28 cellular contexts compared by ENCODE assay signal in the genomic region with DNA sequence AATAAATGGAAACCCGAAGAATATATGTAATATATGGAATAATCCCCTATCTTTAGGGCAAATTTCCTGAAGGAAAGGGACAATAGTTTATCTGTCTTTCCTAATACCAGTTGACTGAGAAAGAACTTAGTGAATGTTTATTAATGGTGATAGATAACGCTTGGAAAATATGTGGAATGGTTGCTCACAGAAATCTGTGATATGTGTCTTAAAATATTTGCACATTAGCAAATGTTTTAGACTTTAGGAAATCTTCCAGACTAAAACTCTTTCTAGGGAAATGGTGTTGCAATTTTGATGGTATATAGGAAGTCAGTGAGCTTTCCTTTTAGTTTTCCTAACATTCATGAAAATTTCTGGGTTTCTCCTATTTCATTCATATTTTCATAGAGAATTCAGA.
"Had no signal": no experiment of that assay in that cellular context is flagged by ENCODE, and none has a peak within 500 bp of the region (broad histone marks: within the 10 kb centered on the region; RNA-seq: fewer than 3 reads in every experiment).

No MANE protein-coding gene starts in this region.

- H3K4me1 ChIP-seq: ascending aorta, breast epithelium, gastrocnemius medialis had no signal

- H3K36me3 Mint-ChIP-seq: brain had no signal

- H3K4me1 Mint-ChIP-seq: activated T-helper 17 cell treated with anti-CD3 and anti-CD28 coated beads, Interleukin-2, amount 50 U/mL, for 72 hours; brain; central memory CD8-positive, alpha-beta T cell; endodermal cell had no signal

- H3K27ac ChIP-seq: adrenal gland, ascending aorta, breast epithelium, dorsolateral prefrontal cortex, foreskin keratinocyte, gastrocnemius medialis, heart left ventricle had no signal

- ATAC-seq: activated CD4-positive, alpha-beta T cell treated with anti-CD3 and anti-CD28 coated beads for 36 hours; activated CD8-positive, alpha-beta T cell treated with anti-CD3 and anti-CD28 coated beads for 36 hours; activated T-cell treated with anti-CD3 and anti-CD28 coated beads, Interleukin-2, amount 50 U/mL, for 4 hours; activated T-helper 17 cell treated with anti-CD3 and anti-CD28 coated beads, Interleukin-2, amount 50 U/mL, for 72 hours; gastrocnemius medialis had no signal

- H3K27me3 ChIP-seq: adrenal gland, ascending aorta, breast epithelium, dorsolateral prefrontal cortex, gastrocnemius medialis, heart left ventricle had no signal

- H3K4me3 ChIP-seq: adrenal gland, ascending aorta, breast epithelium, coronary artery, dorsolateral prefrontal cortex, gastrocnemius medialis, heart left ventricle had no signal

- H3K27ac Mint-ChIP-seq: activated CD4-positive, alpha-beta T cell treated with anti-CD3 and anti-CD28 coated beads for 36 hours; activated CD4-positive, alpha-beta T cell treated with anti-CD3 and anti-CD28 coated beads, Interleukin-2, amount 10 ng/mL, durations not matched to agents 24 days and 14 days; activated CD8-positive, alpha-beta T cell treated with anti-CD3 and anti-CD28 coated beads for 36 hours; activated naive CD8-positive, alpha-beta T cell; activated T-helper 17 cell treated with anti-CD3 and anti-CD28 coated beads, Interleukin-2, amount 50 U/mL, for 72 hours; brain; dendritic cell treated with granulocyte-macrophage colony-stimulating factor and Interleukin-4, amounts not matched to agents 40 ng/mL and 50 ng/mL, for 4 days; endodermal cell had no signal

- H3K9me3 ChIP-seq: adrenal gland, ascending aorta, breast epithelium, gastrocnemius medialis, heart left ventricle had no signal

- H3K36me3 ChIP-seq: adrenal gland, ascending aorta, breast epithelium, gastrocnemius medialis, heart left ventricle had no signal

- DNase-seq: activated CD4-positive, alpha-beta T cell treated with anti-CD3 and anti-CD28 coated beads for 36 hours; activated CD4-positive, alpha-beta T cell treated with anti-CD3 and anti-CD28 coated beads, Interleukin-2, amount 10 ng/mL, durations not matched to agents 24 days and 14 days; activated CD4-positive, CD25-positive, alpha-beta regulatory T cell; activated CD4-positive, CD25-positive, alpha-beta regulatory T cell treated with anti-CD3 and anti-CD28 coated beads, Interleukin-2, amount 50 U/mL, for 72 hours; activated CD8-positive, alpha-beta memory T cell treated with anti-CD3 and anti-CD28 coated beads for 24 hours; activated CD8-positive, alpha-beta T cell treated with anti-CD3 and anti-CD28 coated beads for 36 hours; activated effector memory CD4-positive, alpha-beta T cell treated with Interleukin-2 at 50 U/mL for 16 hours; activated gamma-delta T cell treated with Interleukin-2 at 50 U/mL for 16 hours; activated naive CD4-positive, alpha-beta T cell treated with anti-CD3 and anti-CD28 coated beads, Interleukin-2, amount 50 U/mL, for 16 hours; activated naive CD4-positive, alpha-beta T cell treated with Interleukin-2 at 50 U/mL for 16 hours; activated T-cell treated with anti-CD3 and anti-CD28 coated beads, Interleukin-2, amount 50 U/mL, for 4 hours; adrenal gland; dorsolateral prefrontal cortex; effector memory CD4-positive, alpha-beta T cell; endodermal cell; gastrocnemius medialis; glutamatergic neuron; heart left ventricle; T-helper 2 cell had no signal

- H3K27me3 Mint-ChIP-seq: activated naive CD8-positive, alpha-beta T cell; brain; dendritic cell treated with granulocyte-macrophage colony-stimulating factor and Interleukin-4, amounts not matched to agents 40 ng/mL and 50 ng/mL, for 4 days had no signal

- H3K9me3 Mint-ChIP-seq: activated CD4-positive, alpha-beta T cell treated with anti-CD3 and anti-CD28 coated beads, Interleukin-2, amount 10 ng/mL, durations not matched to agents 24 days and 14 days; activated CD8-positive, alpha-beta T cell treated with anti-CD3 and anti-CD28 coated beads for 36 hours; activated T-cell treated with anti-CD3 and anti-CD28 coated beads, Interleukin-2, amount 50 U/mL, for 4 hours; activated T-helper 17 cell treated with anti-CD3 and anti-CD28 coated beads, Interleukin-2, amount 50 U/mL, for 72 hours; brain; central memory CD8-positive, alpha-beta T cell; dendritic cell treated with granulocyte-macrophage colony-stimulating factor and Interleukin-4, amounts not matched to agents 40 ng/mL and 50 ng/mL, for 4 days; endodermal cell had no signal

- H3K4me3 Mint-ChIP-seq: activated CD4-positive, alpha-beta T cell treated with anti-CD3 and anti-CD28 coated beads for 36 hours; activated CD4-positive, alpha-beta T cell treated with anti-CD3 and anti-CD28 coated beads, Interleukin-2, amount 10 ng/mL, durations not matched to agents 24 days and 14 days; activated CD8-positive, alpha-beta T cell treated with anti-CD3 and anti-CD28 coated beads for 36 hours; activated naive CD8-positive, alpha-beta T cell; activated T-cell treated with anti-CD3 and anti-CD28 coated beads, Interleukin-2, amount 50 U/mL, for 4 hours; activated T-helper 17 cell treated with anti-CD3 and anti-CD28 coated beads, Interleukin-2, amount 50 U/mL, for 72 hours; brain; central memory CD8-positive, alpha-beta T cell; dendritic cell treated with granulocyte-macrophage colony-stimulating factor and Interleukin-4, amounts not matched to agents 40 ng/mL and 50 ng/mL, for 4 days; endodermal cell had no signal
